Comparison of ENCODE assay signal across 20 cellular contexts in genomic region chr20:62575976-62576722, GRCh38.
"Had no signal": no experiment of that assay in that cellular context is flagged by ENCODE, and none has a peak within 500 bp of the region (broad histone marks: within the 10 kb centered on the region; RNA-seq: fewer than 3 reads in every experiment).

No MANE protein-coding gene starts in this region.

- H3K9me3 ChIP-seq: heart left ventricle, left lung, mucosa of descending colon, pancreas, sigmoid colon, thoracic aorta, upper lobe of left lung had no signal

- H3K4me3 ChIP-seq: dorsolateral prefrontal cortex, heart left ventricle, hepatocyte, left lung, mucosa of descending colon, pancreas, sigmoid colon, thoracic aorta, tibial nerve, upper lobe of left lung had no signal

- H3K27ac ChIP-seq: dorsolateral prefrontal cortex, hepatocyte, left lung, pancreas, sigmoid colon, thoracic aorta, tibial nerve, upper lobe of left lung had no signal

- ATAC-seq: naive thymus-derived CD4-positive, alpha-beta T cell; stimulated activated effector memory CD8-positive, alpha-beta T cell treated with anti-CD3 and anti-CD28 coated beads, Interleukin-12 subunit alpha, Interleukin-12 subunit beta, amount 100 ng/mL, for 72 hours had no signal

- DNase-seq: dorsolateral prefrontal cortex; effector CD4-positive, alpha-beta T cell; kidney; left lung; mucosa of descending colon; naive thymus-derived CD4-positive, alpha-beta T cell; occipital lobe; pancreas; sigmoid colon; stimulated activated CD4-positive, alpha-beta T cell treated with anti-CD3 and anti-CD28 coated beads, Interleukin-2, amount 100 ng/mL, for 24 hours; stimulated activated CD4-positive, alpha-beta T cell treated with anti-CD3 and anti-CD28 coated beads, Interleukin-4, amount 100 ng/mL, for 24 hours; stimulated activated naive CD4-positive, alpha-beta T cell treated with Interleukin-2 at 50 U/mL for 16 hours had no signal

- H3K4me1 Mint-ChIP-seq: mesothelial cell of epicardium had no signal

- H3K4me3 Mint-ChIP-seq: mesothelial cell of epicardium; naive thymus-derived CD4-positive, alpha-beta T cell; nephron; stimulated activated effector memory CD8-positive, alpha-beta T cell treated with anti-CD3 and anti-CD28 coated beads, Interleukin-12 subunit alpha, Interleukin-12 subunit beta, amount 100 ng/mL, for 72 hours had no signal

- H3K9me3 Mint-ChIP-seq: mesothelial cell of epicardium; nephron; stimulated activated effector memory CD8-positive, alpha-beta T cell treated with anti-CD3 and anti-CD28 coated beads, Interleukin-12 subunit alpha, Interleukin-12 subunit beta, amount 100 ng/mL, for 72 hours had no signal

- H3K36me3 ChIP-seq: heart left ventricle, left lung, pancreas, thoracic aorta, tibial nerve, upper lobe of left lung had no signal

- H3K36me3 Mint-ChIP-seq: mesothelial cell of epicardium; stimulated activated effector memory CD8-positive, alpha-beta T cell treated with anti-CD3 and anti-CD28 coated beads, Interleukin-12 subunit alpha, Interleukin-12 subunit beta, amount 100 ng/mL, for 72 hours had no signal

- H3K27ac Mint-ChIP-seq: mesothelial cell of epicardium; naive thymus-derived CD4-positive, alpha-beta T cell; nephron; stimulated activated effector memory CD8-positive, alpha-beta T cell treated with anti-CD3 and anti-CD28 coated beads, Interleukin-12 subunit alpha, Interleukin-12 subunit beta, amount 100 ng/mL, for 72 hours had no signal

- H3K4me1 ChIP-seq: left lung, pancreas, tibial nerve, upper lobe of left lung had no signal
